Comparison of ENCODE assay signal across 15 cellular contexts in the genomic region with DNA sequence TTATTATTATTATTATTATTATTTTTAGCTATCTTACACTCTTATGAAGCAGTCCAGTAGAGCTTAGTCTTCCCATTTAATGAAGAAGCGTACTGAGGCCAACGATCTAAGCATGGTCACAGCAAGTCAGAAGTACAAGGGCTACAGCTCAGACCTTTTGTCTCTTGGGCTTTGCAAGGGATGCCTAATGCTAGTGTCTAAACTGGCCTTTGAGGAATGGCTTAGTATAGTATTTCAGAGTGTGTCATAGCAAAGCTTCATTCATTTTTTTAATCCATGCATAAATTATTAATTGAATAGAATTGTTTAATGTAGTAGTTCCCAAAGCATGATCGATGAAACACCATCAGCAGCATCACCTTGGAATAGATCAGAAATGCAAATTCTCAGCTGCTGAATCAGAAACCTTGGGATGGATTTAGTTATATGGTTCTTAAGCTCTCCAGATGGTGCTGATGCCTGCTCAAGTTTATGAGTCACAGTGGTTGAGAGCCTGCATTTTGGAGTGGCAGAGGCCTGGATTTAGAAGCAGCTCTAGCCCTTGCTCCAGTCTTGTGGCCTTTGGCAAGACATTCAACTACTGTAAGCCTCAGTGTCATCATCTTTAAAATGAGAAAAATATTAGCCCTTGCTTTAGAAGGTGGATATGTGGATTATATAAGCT. TPM values are rescaled to one million over a fixed set of nuclear protein-coding genes. Genes with fewer than 3 reads are reported as not detected.
DNase-seq lines count a peak whose midpoint lies in the region; ATAC-seq and TF ChIP-seq lines count a peak whose summit lies in the region.
"Had no signal": no experiment of that assay in that cellular context is flagged by ENCODE, and none has a peak within 500 bp of the region (broad histone marks: within the 10 kb centered on the region; RNA-seq: fewer than 3 reads in every experiment).

No MANE protein-coding gene starts in this region.

- H3K27ac ChIP-seq in mammary epithelial cell (ENCODE audit: insufficient read depth, low read depth, low read length) (no peak overlapping the region), tibial nerve (no peak overlapping the region), hepatocyte (no peak overlapping the region)
- H3K27ac ChIP-seq: gastroesophageal sphincter had no signal

- TF ChIP-seq CTCF in mammary epithelial cell (conservative IDR thresholded peaks at IDR 0.05 in 1 of 2, IDR thresholded peaks at IDR 0.05 in 1 of 2; ENCODE audit: extremely low read depth in 1 of 2, insufficient read depth in 1 of 2, low read depth in 1 of 2, low read length in 2 of 2) (no peak), tibial nerve (IDR thresholded peaks at IDR 0.05) (no peak), hepatocyte (IDR thresholded peaks at IDR 0.05; ENCODE audit: poor library complexity) (no peak)

- H3K9ac ChIP-seq in mammary epithelial cell (ENCODE audit: insufficient read depth, low read length): no peak overlapping the region

- DNase-seq in Daoy (ENCODE audit: low read depth) (peak; percentile 55), MV-4-11 (lab: John Stamatoyannopoulos, UW) (peak; percentile 15), mammary epithelial cell (peak; percentile 58), myocyte (ENCODE audit: low read depth) (peak; percentile 89), tibial nerve (ENCODE audit: low spot score in 2 of 2) (no peak), hepatocyte (ENCODE audit: low spot score) (no peak), DMS114 treated with DMSO at 0.1 percent for 48 hours (lab: John Stamatoyannopoulos, UW; ENCODE audit: unreplicated experiment) (no peak)
- DNase-seq: COR-L47, NCI-H1417, SIG-M5 had no signal

- BruUV-seq in mammary epithelial cell (replicated peaks; lab: Mats Ljungman, UMichigan): no TSS peak

- dilution Hi-C loops in mammary epithelial cell (cut with HindIII; ENCODE audit: low sequenced_read_pairs): no loop called here

- no peaks in the 10 kb centered on the region for H3K27me3 ChIP-seq in mammary epithelial cell (ENCODE audit: insufficient read depth, low read length)
- H3K27me3 ChIP-seq in tibial nerve: peaks cover 0 to 21% of the 10 kb centered on the region in 2 donors
- H3K27me3 ChIP-seq in hepatocyte: peaks cover 20% of the 10 kb centered on the region

- no peaks in the 10 kb centered on the region for H3K9me2 ChIP-seq in hepatocyte (replicated peaks; ENCODE audit: insufficient read depth)

- H3K4me2 ChIP-seq in mammary epithelial cell (ENCODE audit: insufficient read depth, low read depth, low read length): no peak overlapping the region
- no peak overlapping the region for H3K4me2 ChIP-seq in hepatocyte

- H2AFZ ChIP-seq in mammary epithelial cell (ENCODE audit: low read depth, low read length): no peak overlapping the region
- no peak overlapping the region for H2AFZ ChIP-seq in hepatocyte

- H3K4me1 ChIP-seq in mammary epithelial cell (ENCODE audit: insufficient read depth, low read length): no peaks in the 10 kb centered on the region
- H3K4me1 ChIP-seq in tibial nerve: no peaks in the 10 kb centered on the region
- H3K4me1 ChIP-seq in hepatocyte (ENCODE audit: insufficient read depth): no peaks in the 10 kb centered on the region
- H3K4me1 ChIP-seq: gastroesophageal sphincter had no signal

- intact Hi-C loops in mammary epithelial cell (cut with micrococcal nuclease): no loop called here

- H3K36me3 ChIP-seq in mammary epithelial cell (ENCODE audit: insufficient read depth, low read length): no peaks in the 10 kb centered on the region
- no peaks in the 10 kb centered on the region for H3K36me3 ChIP-seq in tibial nerve
- H3K36me3 ChIP-seq in hepatocyte (replicated peaks; ENCODE audit: insufficient read depth, low read depth): no peaks in the 10 kb centered on the region
- H3K36me3 ChIP-seq: gastroesophageal sphincter had no signal

- in situ Hi-C loops in mammary epithelial cell (cut with MboI; ENCODE audit: low sequenced_read_pairs in 2 of 2): loop anchor here in 1 of 2 donors (25.0 kb wide), 1 partner anchor 663 kb away; no protein-coding TSS in a partner anchor

- TF ChIP-seq POLR2A in tibial nerve (IDR thresholded peaks at IDR 0.05): no peak

- no peak for ATAC-seq in HG03354 (IDR thresholded peaks at IDR 0.05; ENCODE audit: poor library complexity, severe bottlenecking, unreplicated experiment)
- ATAC-seq: gastroesophageal sphincter; natural killer cell treated with Interleukin-12 subunit alpha and Interleukin-12 subunit beta and Interleukin-15 and Interleukin-18, amount 100 ng/mL, for 72 hours; sciatic nerve had no signal

- H4K20me1 ChIP-seq in mammary epithelial cell (ENCODE audit: insufficient read depth, low read length): no peaks in the 10 kb centered on the region
- H4K20me1 ChIP-seq in hepatocyte (ENCODE audit: insufficient read depth, poor library complexity, severe bottlenecking): no peaks in the 10 kb centered on the region

- H3K79me2 ChIP-seq in mammary epithelial cell (ENCODE audit: insufficient read depth, low read length) (no peaks in the 10 kb centered on the region), hepatocyte (no peaks in the 10 kb centered on the region)

- H3K4me3 ChIP-seq in mammary epithelial cell (replicated peaks in 1 of 3; ENCODE audit: insufficient read depth in 1 of 3, low read depth in 2 of 3, low read length in 3 of 3) (no peak overlapping the region), tibial nerve (no peak overlapping the region), hepatocyte (no peak overlapping the region)
- H3K4me3 ChIP-seq: gastroesophageal sphincter had no signal

- H3K9me3 ChIP-seq in mammary epithelial cell (replicated peaks; ENCODE audit: insufficient read depth, low read length) (no peaks in the 10 kb centered on the region), tibial nerve (no peaks in the 10 kb centered on the region), hepatocyte (ENCODE audit: low read depth) (no peaks in the 10 kb centered on the region)
- H3K9me3 ChIP-seq: gastroesophageal sphincter had no signal

- CTCF ChIA-PET in mammary epithelial cell (lab: Charles Lee; ENCODE audit: low non-redundant PET): interaction anchor here (0.7 to 0.9 kb wide), 2 partner anchors 17 to 663 kb away, joined by 3 read pairs; no protein-coding TSS in a partner anchor

- no peak for TF ChIP-seq EP300 in tibial nerve (IDR thresholded peaks at IDR 0.05)

- WGBS in mammary epithelial cell (ENCODE audit: low coverage, missing lambda C conversion rate): 94% methylated on average over 3 of the region's 3 CpGs
- WGBS in tibial nerve, 2 donors: 94 to 97% methylated on average over 3 of the region's 3 CpGs
- WGBS in hepatocyte (ENCODE audit: low lambda C conversion rate, missing lambda C conversion rate): 87% methylated on average over 3 of the region's 3 CpGs

RNA-seq across cellular contexts. Expression of gene IL12B, which starts 6.1 kb away (rescaled TPM):
- total RNA-seq in Daoy (2014; rRNA removed; shearing (Covaris generic)): 0.06 TPM in 1 of 2 replicates, not detected in the other
- total RNA-seq in mammary epithelial cell (not detected), myocyte (not detected in 2 replicates), tibial nerve (not detected), hepatocyte (not detected in 2 replicates)
- polyA plus RNA-seq in mammary epithelial cell (not detected), hepatocyte (not detected in 2 replicates)
- polyA minus RNA-seq in mammary epithelial cell: not detected
- polyA plus RNA-seq in myocyte (2012): not detected
- total RNA-seq: gastroesophageal sphincter, sciatic nerve, subcutaneous adipose tissue had no signal

Comparison
In these comparisons a context has a peak if more than half of its experiments do, and no peak if none do; other contexts are left out.
1. DNase-seq: peak in Daoy (single experiment), MV-4-11 (single experiment), mammary epithelial cell (single experiment) and myocyte (single experiment); none in tibial nerve (0 of 2), hepatocyte (single experiment) and DMS114 treated with DMSO at 0.1 percent for 48 hours (single experiment).